14 cellular contexts compared by ENCODE assay signal in genomic region chr7:25149844-25150243, GRCh38.
"Had no signal": no experiment of that assay in that cellular context is flagged by ENCODE, and none has a peak within 500 bp of the region (broad histone marks: within the 10 kb centered on the region; RNA-seq: fewer than 3 reads in every experiment).

No MANE protein-coding gene starts in this region.

- H3K9me3 Mint-ChIP-seq: activated CD4-positive, alpha-beta memory T cell treated with anti-CD3 and anti-CD28 coated beads, Interleukin-2, amount 10 ng/mL, durations not matched to agents 7 days and 5 days; nephron; T-cell had no signal

- H3K4me3 Mint-ChIP-seq: activated CD4-positive, alpha-beta memory T cell treated with anti-CD3 and anti-CD28 coated beads, Interleukin-2, amount 10 ng/mL, durations not matched to agents 7 days and 5 days; nephron; T-cell had no signal

- H3K27ac ChIP-seq: ascending aorta, gastroesophageal sphincter, psoas muscle, right lobe of liver, thoracic aorta, upper lobe of right lung had no signal

- H3K36me3 ChIP-seq: right lobe of liver had no signal

- H3K4me3 ChIP-seq: ascending aorta, gastroesophageal sphincter, psoas muscle, right lobe of liver, smooth muscle cell, thoracic aorta, upper lobe of right lung had no signal

- H3K4me1 ChIP-seq: ascending aorta, gastroesophageal sphincter, psoas muscle, right lobe of liver, upper lobe of right lung had no signal

- H3K27me3 Mint-ChIP-seq: activated CD4-positive, alpha-beta memory T cell treated with anti-CD3 and anti-CD28 coated beads, Interleukin-2, amount 10 ng/mL, durations not matched to agents 7 days and 5 days; T-cell had no signal

- H3K9me3 ChIP-seq: ascending aorta, gastroesophageal sphincter, psoas muscle, right lobe of liver, thoracic aorta, upper lobe of right lung had no signal

- ATAC-seq: gastroesophageal sphincter, psoas muscle, right lobe of liver, T-cell, upper lobe of right lung had no signal

- H3K4me1 Mint-ChIP-seq: nephron, T-cell had no signal

- DNase-seq: activated CD4-positive, alpha-beta memory T cell treated with anti-CD3 and anti-CD28 coated beads, Interleukin-2, amount 10 ng/mL, durations not matched to agents 7 days and 5 days; activated CD8-positive, alpha-beta memory T cell treated with anti-CD3 and anti-CD28 coated beads, Interleukin-2, amount 50 U/mL, for 4 hours; mesenchymal stem cell; psoas muscle; right lobe of liver; stimulated activated naive CD8-positive, alpha-beta T cell treated with anti-CD3 and anti-CD28 coated beads, Interleukin-15, Interleukin-2, amounts not matched to agents 100 U/mL and 50 U/mL, for 24 hours; T-cell; T-helper 9 cell; upper lobe of right lung had no signal

- H3K27me3 ChIP-seq: ascending aorta, gastroesophageal sphincter, right lobe of liver, upper lobe of right lung had no signal

- H3K27ac Mint-ChIP-seq: activated CD4-positive, alpha-beta memory T cell treated with anti-CD3 and anti-CD28 coated beads, Interleukin-2, amount 10 ng/mL, durations not matched to agents 7 days and 5 days; nephron; T-cell had no signal
